Comparison of ENCODE assay signal across 10 cellular contexts in genomic region chr1:76939107-76939816, GRCh38.
DNase-seq lines count a peak whose midpoint lies in the region; ATAC-seq and TF ChIP-seq lines count a peak whose summit lies in the region.
"Had no signal": no experiment of that assay in that cellular context is flagged by ENCODE, and none has a peak within 500 bp of the region (broad histone marks: within the 10 kb centered on the region; RNA-seq: fewer than 3 reads in every experiment).

No MANE protein-coding gene starts in this region.

- no peak overlapping the region for H3K27ac ChIP-seq in esophagus muscularis mucosa (replicated peaks in 1 of 4)
- H3K27ac ChIP-seq: pancreas had no signal

- no peaks in the 10 kb centered on the region for H3K36me3 ChIP-seq in esophagus muscularis mucosa
- H3K36me3 ChIP-seq: pancreas had no signal

- no peak for TF ChIP-seq EP300 in esophagus muscularis mucosa (IDR thresholded peaks at IDR 0.05)

- H3K27me3 ChIP-seq in esophagus muscularis mucosa = no peaks in the 10 kb centered on the region
- H3K27me3 ChIP-seq: pancreas had no signal

- WGBS in esophagus muscularis mucosa = 80% methylated on average over 8 of the region's 8 CpGs

- H3K9me3 ChIP-seq in esophagus muscularis mucosa = no peaks in the 10 kb centered on the region
- H3K9me3 ChIP-seq: pancreas had no signal

- no peaks in the 10 kb centered on the region for H3K9me3 Mint-ChIP-seq in chondrocyte (ENCODE audit: low read depth)

- H3K36me3 Mint-ChIP-seq in chondrocyte (ENCODE audit: low read depth) = no peaks in the 10 kb centered on the region

- no peak overlapping the region for H3K4me3 ChIP-seq in esophagus muscularis mucosa
- H3K4me3 ChIP-seq: pancreas had no signal

- no peak for TF ChIP-seq CTCF in chondrocyte (IDR thresholded peaks at IDR 0.05)
- TF ChIP-seq CTCF in esophagus muscularis mucosa (IDR thresholded peaks at IDR 0.05) = no peak

- H3K4me1 Mint-ChIP-seq in chondrocyte (ENCODE audit: low read depth) = peaks cover 4% of the 10 kb centered on the region

- H3K4me3 Mint-ChIP-seq in chondrocyte (ENCODE audit: unreplicated experiment) = no peak overlapping the region

- H3K27ac Mint-ChIP-seq in chondrocyte (ENCODE audit: unreplicated experiment) = no peak overlapping the region

- ATAC-seq in GM19455 (IDR thresholded peaks at IDR 0.05; ENCODE audit: unreplicated experiment) = peak; percentile 72

- H3K4me1 ChIP-seq in esophagus muscularis mucosa = no peaks in the 10 kb centered on the region
- H3K4me1 ChIP-seq: pancreas had no signal

- no peaks in the 10 kb centered on the region for H3K27me3 Mint-ChIP-seq in chondrocyte (ENCODE audit: low read depth)

- peak; percentile 61 for DNase-seq in AG20443 (ENCODE audit: low spot score)
- DNase-seq in HK-2 (ENCODE audit: unreplicated experiment) = peak; percentile 47
- peak; percentile 64 for DNase-seq in fibroblast of peridontal ligament (ENCODE audit: extremely low read depth)
- no peak for DNase-seq in chondrocyte (ENCODE audit: low spot score)
- no peak for DNase-seq in stimulated activated CD4-positive, alpha-beta T cell treated with anti-CD3 and anti-CD28 coated beads, Interleukin-4, amount 100 ng/mL, for 4 hours
- DNase-seq in esophagus muscularis mucosa (ENCODE audit: extremely low spot score) = no peak
- DNase-seq in LoVo (ENCODE audit: low spot score) = no peak
- DNase-seq: NCI-H510A, pancreas had no signal

- no peak for TF ChIP-seq POLR2A in esophagus muscularis mucosa (IDR thresholded peaks at IDR 0.05; ENCODE audit: low read depth)

- intact Hi-C loops in esophagus muscularis mucosa (cut with DNase I) = no loop called here

Comparison
In these comparisons a context has a peak if more than half of its experiments do, and no peak if none do; other contexts are left out.
1. DNase-seq: peak in AG20443 (single experiment), HK-2 (single experiment) and fibroblast of peridontal ligament (single experiment); none in chondrocyte (single experiment), stimulated activated CD4-positive, alpha-beta T cell treated with anti-CD3 and anti-CD28 coated beads, Interleukin-4, amount 100 ng/mL, for 4 hours (0 of 2), esophagus muscularis mucosa (single experiment) and LoVo (single experiment).